In the genomic region with DNA sequence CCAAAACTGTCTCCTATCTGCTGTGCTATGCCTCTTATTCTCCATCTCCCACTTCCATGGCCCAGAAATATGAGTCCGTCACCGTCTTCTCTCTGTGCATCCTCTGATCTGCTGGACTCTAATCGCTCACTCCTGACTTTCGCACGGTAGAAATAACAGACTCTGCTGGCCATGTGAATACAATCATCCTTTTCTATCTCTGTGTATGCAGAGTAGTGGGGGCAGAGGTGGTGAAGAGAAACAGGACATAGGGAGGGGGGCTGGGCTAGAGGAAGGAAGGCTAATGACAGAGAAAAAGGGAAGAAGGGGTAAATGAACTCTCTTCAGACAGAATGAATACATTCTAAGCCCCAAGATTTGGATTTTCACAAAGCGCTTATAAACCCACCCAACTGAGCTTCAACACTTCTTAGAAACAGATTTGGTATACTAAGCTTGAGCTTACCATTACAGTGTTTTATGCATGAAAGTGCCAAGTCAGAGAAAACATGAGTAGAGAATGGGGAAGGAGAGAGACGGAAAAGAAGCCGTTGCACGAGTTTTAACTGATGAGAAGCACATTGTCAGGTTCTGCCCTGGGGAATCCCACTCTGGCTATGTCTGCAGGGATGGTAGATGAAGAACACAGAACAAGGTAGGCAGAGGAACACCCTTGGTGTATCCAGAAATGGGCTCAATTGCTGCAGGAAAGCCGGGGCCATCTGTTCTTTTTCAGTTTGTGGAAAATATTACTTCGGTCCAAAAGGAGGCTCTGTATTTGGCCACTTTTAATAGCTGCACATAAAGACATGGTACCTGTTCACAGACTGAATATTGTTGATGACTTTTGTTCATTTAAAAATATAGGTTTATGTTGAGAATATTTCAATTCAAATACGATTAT, we compare ENCODE assay signal across 13 cellular contexts.
"Had no signal": no experiment of that assay in that cellular context is flagged by ENCODE, and none has a peak within 500 bp of the region (broad histone marks: within the 10 kb centered on the region; RNA-seq: fewer than 3 reads in every experiment).

No MANE protein-coding gene starts in this region.

- H3K9me3 ChIP-seq: right atrium auricular region, transverse colon had no signal

- H3K4me1 ChIP-seq: right atrium auricular region, transverse colon had no signal

- H3K27me3 Mint-ChIP-seq: activated naive CD4-positive, alpha-beta T cell treated with anti-CD3 and anti-CD28 coated beads, Interleukin-2, amount 50 U/mL, for 24 hours; T-cell had no signal

- H3K9me3 Mint-ChIP-seq: activated naive CD4-positive, alpha-beta T cell treated with anti-CD3 and anti-CD28 coated beads, Interleukin-2, amount 50 U/mL, for 24 hours; T-cell had no signal

- H3K36me3 ChIP-seq: right atrium auricular region, transverse colon had no signal

- H3K27ac ChIP-seq: right atrium auricular region, transverse colon had no signal

- H3K4me3 Mint-ChIP-seq: activated naive CD4-positive, alpha-beta T cell treated with anti-CD3 and anti-CD28 coated beads, Interleukin-2, amount 50 U/mL, for 24 hours; T-cell had no signal

- H3K4me3 ChIP-seq: right atrium auricular region, transverse colon had no signal

- ATAC-seq: T-cell had no signal

- H3K36me3 Mint-ChIP-seq: T-cell had no signal

- H3K27ac Mint-ChIP-seq: activated naive CD4-positive, alpha-beta T cell treated with anti-CD3 and anti-CD28 coated beads, Interleukin-2, amount 50 U/mL, for 24 hours; T-cell had no signal

- H3K27me3 ChIP-seq: right atrium auricular region, transverse colon had no signal

- DNase-seq: activated CD4-positive, alpha-beta T cell treated with anti-CD3 and anti-CD28 coated beads, Interleukin-2, amount 50 U/mL, for 1 hour; activated CD4-positive, CD25-positive, alpha-beta regulatory T cell; cortex of kidney; effector memory CD4-positive, alpha-beta T cell; hippocampal formation; midbrain; posterior cingulate gyrus; small intestine; T-cell; T1000; transverse colon had no signal

- H3K4me1 Mint-ChIP-seq: activated naive CD4-positive, alpha-beta T cell treated with anti-CD3 and anti-CD28 coated beads, Interleukin-2, amount 50 U/mL, for 24 hours had no signal

- FAIRE-seq: small intestine had no signal
